ENCODE assay signal across 12 cellular contexts in the genomic region with DNA sequence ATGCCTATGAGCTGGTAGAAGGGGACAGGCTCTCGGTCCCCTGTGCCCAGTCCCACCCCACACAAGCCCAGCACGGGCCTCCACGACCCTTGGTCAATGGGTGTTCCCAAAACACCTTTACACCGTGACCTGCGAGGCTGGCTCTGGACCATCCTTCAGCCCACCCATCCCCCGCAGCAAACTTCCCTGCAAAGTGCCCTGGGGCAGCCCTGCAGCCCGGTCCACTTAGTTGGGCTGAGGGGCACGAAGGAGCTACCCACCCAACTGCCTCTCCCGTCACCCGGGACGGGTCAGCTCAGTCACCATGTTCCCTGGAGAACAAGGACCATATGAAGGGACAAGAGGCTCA. TPM values are rescaled to one million over a fixed set of nuclear protein-coding genes. Genes with fewer than 3 reads are reported as not detected.
DNase-seq lines count a peak whose midpoint lies in the region; ATAC-seq and TF ChIP-seq lines count a peak whose summit lies in the region.
"Had no signal": no experiment of that assay in that cellular context is flagged by ENCODE, and none has a peak within 500 bp of the region (broad histone marks: within the 10 kb centered on the region; RNA-seq: fewer than 3 reads in every experiment).

No MANE protein-coding gene starts in this region.

- H3K36me3 Mint-ChIP-seq in activated T-cell treated with anti-CD3 and anti-CD28 coated beads, Interleukin-2, amount 50 U/mL, for 72 hours (ENCODE audit: insufficient read depth in 2 of 2), result peaks cover 7 to 26% of the 10 kb centered on the region in 2 donors

- no peak for DNase-seq in activated T-cell treated with anti-CD3 and anti-CD28 coated beads, Interleukin-2, amount 50 U/mL, for 72 hours
- DNase-seq in activated T-cell treated with anti-CD3 and anti-CD28 coated beads, Interleukin-2, amount 50 U/mL, for 1 hour, result no peak
- no peak for DNase-seq in dorsolateral prefrontal cortex
- DNase-seq in tibial nerve (ENCODE audit: low spot score in 2 of 2), result no peak
- DNase-seq: activated CD8-positive, alpha-beta memory T cell treated with anti-CD3 and anti-CD28 coated beads, Interleukin-2, amount 50 U/mL, for 4 hours; NCI-H1930 had no signal

- no peaks in the 10 kb centered on the region for H3K27me3 ChIP-seq in dorsolateral prefrontal cortex
- no peaks in the 10 kb centered on the region for H3K27me3 ChIP-seq in muscle layer of colon (ENCODE audit: control insufficient read depth in 1 of 2, insufficient read depth in 2 of 2, low read length in 2 of 2)
- H3K27me3 ChIP-seq in tibial nerve, result no peaks in the 10 kb centered on the region
- H3K27me3 ChIP-seq: SJSA1 had no signal

- TF ChIP-seq CTCF in dorsolateral prefrontal cortex (IDR thresholded peaks at IDR 0.05 in 54 of 56, conservative IDR thresholded peaks at IDR 0.05 in 2 of 56; ENCODE audit: low read depth in 1 of 56, partially characterized antibody in 56 of 56), result no peak
- no peak for TF ChIP-seq CTCF in tibial nerve (IDR thresholded peaks at IDR 0.05)

- 81% methylated on average over 10 to 11 of the region's 11 CpGs for WGBS in tibial nerve, 2 donors

- no peaks in the 10 kb centered on the region for H3K9me3 Mint-ChIP-seq in activated T-cell treated with anti-CD3 and anti-CD28 coated beads, Interleukin-2, amount 50 U/mL, for 72 hours
- H3K9me3 Mint-ChIP-seq: neural crest cell had no signal

- H3K36me3 ChIP-seq in muscle layer of colon (ENCODE audit: insufficient read depth, low read length), result peaks cover 90% of the 10 kb centered on the region
- H3K36me3 ChIP-seq in tibial nerve, result peaks cover 8 to 90% (median 25%) of the 10 kb centered on the region in 3 donors

- H3K9ac ChIP-seq in muscle layer of colon (ENCODE audit: low read length), result no peak overlapping the region

- H3K4me1 ChIP-seq in muscle layer of colon (ENCODE audit: insufficient read depth, low read length) (peaks cover 73% of the 10 kb centered on the region), tibial nerve (peaks cover 0 to 70% (median 56%) of the 10 kb centered on the region in 4 donors)

- peak overlapping the region in 36 of 59 donors; percentile 4 to 91 (median 56) for H3K27ac ChIP-seq in dorsolateral prefrontal cortex
- H3K27ac ChIP-seq in muscle layer of colon (ENCODE audit: low read depth, low read length), result peak overlapping the region; percentile 37
- H3K27ac ChIP-seq in tibial nerve, result peak overlapping the region; percentile 36 to 89 (median 62)
- H3K27ac ChIP-seq: SJSA1 had no signal

- H3K9me3 ChIP-seq in muscle layer of colon (ENCODE audit: low read length) (no peaks in the 10 kb centered on the region), tibial nerve (no peaks in the 10 kb centered on the region)
- H3K9me3 ChIP-seq: SJSA1 had no signal

- H3K27ac Mint-ChIP-seq in activated T-cell treated with anti-CD3 and anti-CD28 coated beads, Interleukin-2, amount 50 U/mL, for 72 hours, result peak overlapping the region; percentile 77

- no peak for TF ChIP-seq POLR2A in tibial nerve (IDR thresholded peaks at IDR 0.05)

- intact Hi-C loops in dorsolateral prefrontal cortex (cut with DNase I), result loop anchor here in 1 of 2 donors (10.0 kb wide), 1 partner anchor 398 kb away; no protein-coding TSS in a partner anchor

- H3K4me3 Mint-ChIP-seq in activated T-cell treated with anti-CD3 and anti-CD28 coated beads, Interleukin-2, amount 50 U/mL, for 72 hours, result peak overlapping the region; percentile 56 to 70
- H3K4me3 Mint-ChIP-seq: neural crest cell had no signal

- no peak for ATAC-seq in activated T-cell treated with anti-CD3 and anti-CD28 coated beads, Interleukin-2, amount 50 U/mL, for 72 hours (replicated peaks in 1 of 2)
- ATAC-seq in GM18498 (IDR thresholded peaks at IDR 0.05; ENCODE audit: unreplicated experiment) (no peak), HG03342 (IDR thresholded peaks at IDR 0.05; ENCODE audit: unreplicated experiment) (no peak), GM18907 (IDR thresholded peaks at IDR 0.05; ENCODE audit: unreplicated experiment) (no peak)

- no peaks in the 10 kb centered on the region for H3K27me3 Mint-ChIP-seq in activated T-cell treated with anti-CD3 and anti-CD28 coated beads, Interleukin-2, amount 50 U/mL, for 72 hours (ENCODE audit: low read depth)

- peaks cover 61% of the 10 kb centered on the region for H3K4me1 Mint-ChIP-seq in activated T-cell treated with anti-CD3 and anti-CD28 coated beads, Interleukin-2, amount 50 U/mL, for 72 hours (ENCODE audit: low read depth)

- no peak overlapping the region for H3K4me3 ChIP-seq in dorsolateral prefrontal cortex
- peak overlapping the region in 1 of 2 donors; percentile 2 for H3K4me3 ChIP-seq in muscle layer of colon (ENCODE audit: low read depth in 1 of 2, low read length in 2 of 2)
- no peak overlapping the region for H3K4me3 ChIP-seq in tibial nerve
- H3K4me3 ChIP-seq: SJSA1 had no signal

- TF ChIP-seq EP300 in tibial nerve (IDR thresholded peaks at IDR 0.05), result no peak

RNA-seq across cellular contexts. Expression of gene WDR1, which starts 23.4 kb away (rescaled TPM):
- total RNA-seq in activated T-cell treated with anti-CD3 and anti-CD28 coated beads, Interleukin-2, amount 50 U/mL, for 72 hours, result 100 to 1,000 TPM; 304 to 326 TPM
- total RNA-seq in dorsolateral prefrontal cortex (100 to 1,000 TPM in 77 of 120 experiments, 10 to 100 TPM in 43; 67.7 to 164 (median 107) TPM), tibial nerve (100 to 1,000 TPM; 142 to 204 (median 148) TPM)
